11 cellular contexts compared by ENCODE assay signal in genomic region chr1:244322181-244322580, GRCh38.
DNase-seq lines count a peak whose midpoint lies in the region; ATAC-seq and TF ChIP-seq lines count a peak whose summit lies in the region.
"Had no signal": no experiment of that assay in that cellular context is flagged by ENCODE, and none has a peak within 500 bp of the region (broad histone marks: within the 10 kb centered on the region; RNA-seq: fewer than 3 reads in every experiment).

No MANE protein-coding gene starts in this region.

- no peak overlapping the region for H3K9ac ChIP-seq in mesendoderm (ENCODE audit: low read length)

- no peak overlapping the region for H3K4me3 Mint-ChIP-seq in activated naive CD8-positive, alpha-beta T cell treated with anti-CD3 and anti-CD28 coated beads, Interleukin-2, amount 50 U/mL, for 24 hours
- H3K4me3 Mint-ChIP-seq in activated naive CD8-positive, alpha-beta T cell treated with anti-CD3 and anti-CD28 coated beads for 36 hours, result no peak overlapping the region

- peak overlapping the region; percentile 70 for H3K18ac ChIP-seq in mesendoderm (ENCODE audit: low read length)

- H3K4me3 ChIP-seq in ascending aorta (no peak overlapping the region), mesendoderm (ENCODE audit: low read length) (no peak overlapping the region), upper lobe of left lung (no peak overlapping the region)

- no CpG with 5 or more reads among the region's 1 CpG for WGBS in mesendoderm (ENCODE audit: extremely low coverage, insufficient coverage, low lambda C conversion rate)
- 74 to 76% methylated on average over 1 of the region's 1 CpG for WGBS in upper lobe of left lung, 2 donors

- no peaks in the 10 kb centered on the region for H3K27me3 Mint-ChIP-seq in activated naive CD8-positive, alpha-beta T cell treated with anti-CD3 and anti-CD28 coated beads, Interleukin-2, amount 50 U/mL, for 24 hours
- no peaks in the 10 kb centered on the region for H3K27me3 Mint-ChIP-seq in activated naive CD8-positive, alpha-beta T cell treated with anti-CD3 and anti-CD28 coated beads for 36 hours

- TF ChIP-seq CTCF in ascending aorta (IDR thresholded peaks at IDR 0.05), result no peak
- TF ChIP-seq CTCF in upper lobe of left lung (IDR thresholded peaks at IDR 0.05), result no peak

- H2BK15ac ChIP-seq in mesendoderm (replicated peaks; ENCODE audit: low read depth), result no peak overlapping the region

- H3K4me1 ChIP-seq in ascending aorta, result peaks cover 3 to 18% of the 10 kb centered on the region in 2 donors
- H3K4me1 ChIP-seq in mesendoderm (ENCODE audit: control insufficient read depth, low read depth, low read length), result peaks cover 2% of the 10 kb centered on the region
- H3K4me1 ChIP-seq in upper lobe of left lung, result peaks cover 20 to 48% (median 38%) of the 10 kb centered on the region in 4 donors

- no peak overlapping the region for H3K23ac ChIP-seq in mesendoderm (ENCODE audit: low read length)

- H2BK5ac ChIP-seq in mesendoderm (ENCODE audit: low read length), result no peak overlapping the region

- no peak overlapping the region for H3K4me2 ChIP-seq in mesendoderm (ENCODE audit: low read length)

- peak overlapping the region; percentile 71 to 74 for H3K27ac ChIP-seq in ascending aorta
- no peak overlapping the region for H3K27ac ChIP-seq in mesendoderm (ENCODE audit: low read depth, low read length)
- H3K27ac ChIP-seq in upper lobe of left lung, result peak overlapping the region; percentile 82 to 90 (median 87)

- no peak for ATAC-seq in activated naive CD8-positive, alpha-beta T cell treated with anti-CD3 and anti-CD28 coated beads, Interleukin-2, amount 50 U/mL, for 24 hours
- no peak for ATAC-seq in upper lobe of left lung (ENCODE audit: low FRiP score in 2 of 2)
- ATAC-seq in GM21786 (IDR thresholded peaks at IDR 0.05; ENCODE audit: unreplicated experiment), result no peak

- no peak for TF ChIP-seq EP300 in upper lobe of left lung (IDR thresholded peaks at IDR 0.05)

- H3K36me3 Mint-ChIP-seq in activated naive CD8-positive, alpha-beta T cell treated with anti-CD3 and anti-CD28 coated beads, Interleukin-2, amount 50 U/mL, for 24 hours (ENCODE audit: low read depth), result no peaks in the 10 kb centered on the region
- H3K36me3 Mint-ChIP-seq in activated naive CD8-positive, alpha-beta T cell treated with anti-CD3 and anti-CD28 coated beads for 36 hours, result no peaks in the 10 kb centered on the region

- no peaks in the 10 kb centered on the region for H3K9me3 Mint-ChIP-seq in activated naive CD8-positive, alpha-beta T cell treated with anti-CD3 and anti-CD28 coated beads, Interleukin-2, amount 50 U/mL, for 24 hours
- H3K9me3 Mint-ChIP-seq in activated naive CD8-positive, alpha-beta T cell treated with anti-CD3 and anti-CD28 coated beads for 36 hours, result no peaks in the 10 kb centered on the region

- peak overlapping the region; percentile 78 for H3K27ac Mint-ChIP-seq in activated naive CD8-positive, alpha-beta T cell treated with anti-CD3 and anti-CD28 coated beads, Interleukin-2, amount 50 U/mL, for 24 hours
- no peak overlapping the region for H3K27ac Mint-ChIP-seq in activated naive CD8-positive, alpha-beta T cell treated with anti-CD3 and anti-CD28 coated beads for 36 hours

- H2AK5ac ChIP-seq in mesendoderm (ENCODE audit: low read length), result no peak overlapping the region

- DNase-seq in activated naive CD8-positive, alpha-beta T cell treated with anti-CD3 and anti-CD28 coated beads, Interleukin-2, amount 50 U/mL, for 24 hours, result no peak
- DNase-seq in activated naive CD8-positive, alpha-beta T cell treated with anti-CD3 and anti-CD28 coated beads for 36 hours, result no peak
- DNase-seq in ascending aorta (ENCODE audit: low spot score in 2 of 2), result no peak
- no peak for DNase-seq in mesendoderm
- DNase-seq in upper lobe of left lung, result no peak
- no peak for DNase-seq in stimulated activated CD4-positive, alpha-beta T cell treated with anti-CD3 and anti-CD28 coated beads, Interleukin-4, amount 100 ng/mL, for 24 hours
- DNase-seq in kidney tubule cell (ENCODE audit: low spot score), result no peak
- DNase-seq: activated T-cell treated with anti-CD3 and anti-CD28 coated beads, Interleukin-2, amount 50 U/mL, for 48 hours; cortex of kidney; naive thymus-derived CD4-positive, alpha-beta T cell had no signal

- intact Hi-C loops in ascending aorta (cut with DNase I), result loop anchor here (5.0 kb wide), 1 partner anchor 130 kb away; the partner anchor contains the start of gene ADSS2

- no peak overlapping the region for H2BK120ac ChIP-seq in mesendoderm (ENCODE audit: low read depth, low read length)

- H3K4ac ChIP-seq in mesendoderm (ENCODE audit: low read depth, low read length), result no peak overlapping the region

- no peak for TF ChIP-seq POLR2A in upper lobe of left lung (IDR thresholded peaks at IDR 0.05)

- H3K4me1 Mint-ChIP-seq in activated naive CD8-positive, alpha-beta T cell treated with anti-CD3 and anti-CD28 coated beads, Interleukin-2, amount 50 U/mL, for 24 hours, result peaks cover 59% of the 10 kb centered on the region
- peaks cover 18% of the 10 kb centered on the region for H3K4me1 Mint-ChIP-seq in activated naive CD8-positive, alpha-beta T cell treated with anti-CD3 and anti-CD28 coated beads for 36 hours

- H4K8ac ChIP-seq in mesendoderm (ENCODE audit: low read depth, low read length), result no peak overlapping the region

- H3K79me2 ChIP-seq in mesendoderm (ENCODE audit: control insufficient read depth, insufficient read depth, low read length), result no peaks in the 10 kb centered on the region

- H3K36me3 ChIP-seq in ascending aorta (no peaks in the 10 kb centered on the region), mesendoderm (ENCODE audit: control insufficient read depth, insufficient read depth, low read length) (no peaks in the 10 kb centered on the region), upper lobe of left lung (no peaks in the 10 kb centered on the region)

- no peak overlapping the region for H4K5ac ChIP-seq in mesendoderm (ENCODE audit: low read length)

- no peaks in the 10 kb centered on the region for H3K79me1 ChIP-seq in mesendoderm (ENCODE audit: low read length)

- peak overlapping the region; percentile 38 for H3K56ac ChIP-seq in mesendoderm (ENCODE audit: low read length)

- no peaks in the 10 kb centered on the region for H3K9me3 ChIP-seq in ascending aorta
- H3K9me3 ChIP-seq in upper lobe of left lung, result no peaks in the 10 kb centered on the region

- H3K27me3 ChIP-seq in ascending aorta (no peaks in the 10 kb centered on the region), mesendoderm (ENCODE audit: insufficient read depth, low read length, poor library complexity) (no peaks in the 10 kb centered on the region), upper lobe of left lung (no peaks in the 10 kb centered on the region)
